Comparison of ENCODE assay signal across 8 cellular contexts in genomic region chr4:164937576-164938270, GRCh38. TPM values are rescaled to one million over a fixed set of nuclear protein-coding genes. Genes with fewer than 3 reads are reported as not detected.
DNase-seq lines count a peak whose midpoint lies in the region; ATAC-seq and TF ChIP-seq lines count a peak whose summit lies in the region.

No MANE protein-coding gene starts in this region.

- intact Hi-C loops in testis (cut with DNase I; ENCODE audit: low total_unique reads) (no loop called here), esophagus muscularis mucosa (cut with DNase I) (no loop called here)

- TF ChIP-seq EP300 in esophagus muscularis mucosa (IDR thresholded peaks at IDR 0.05) = no peak

- H3K27ac ChIP-seq in testis (no peak overlapping the region), esophagus muscularis mucosa (replicated peaks in 1 of 4) (no peak overlapping the region)

- no peaks in the 10 kb centered on the region for H3K9me3 ChIP-seq in testis
- H3K9me3 ChIP-seq in esophagus muscularis mucosa = no peaks in the 10 kb centered on the region

- peak; percentile 51 for TF ChIP-seq CTCF in choroid plexus epithelial cell (conservative IDR thresholded peaks at IDR 0.05; ENCODE audit: low read depth, low read length)
- no peak for TF ChIP-seq CTCF in testis (IDR thresholded peaks at IDR 0.05)
- TF ChIP-seq CTCF in esophagus muscularis mucosa (IDR thresholded peaks at IDR 0.05) = no peak

- DNase-seq in AG08395 (ENCODE audit: low spot score) (peak; percentile 22), choroid plexus epithelial cell (ENCODE audit: low read depth) (peak; percentile 70), testis (peak; percentile 81), HT-29 (ENCODE audit: low spot score) (no peak), KBM-7 (no peak), esophagus muscularis mucosa (ENCODE audit: extremely low spot score) (no peak)

- H3K36me3 ChIP-seq in testis (ENCODE audit: low read depth, missing control alignments) (no peaks in the 10 kb centered on the region), esophagus muscularis mucosa (no peaks in the 10 kb centered on the region)

- H3K4me3 ChIP-seq in choroid plexus epithelial cell (ENCODE audit: low read depth, low read length) (no peak overlapping the region), testis (no peak overlapping the region), esophagus muscularis mucosa (no peak overlapping the region)

- ATAC-seq in GM19395 (IDR thresholded peaks at IDR 0.05; ENCODE audit: unreplicated experiment) (peak; percentile 52), HG03342 (IDR thresholded peaks at IDR 0.05; ENCODE audit: unreplicated experiment) (peak; percentile 58)

- in situ Hi-C loops in KBM-7 (cut with MboI; ENCODE audit: low pct_unique_long_range_greater_than_20kb, low sequenced_read_pairs) = no loop called here

- no peaks in the 10 kb centered on the region for H3K4me1 ChIP-seq in testis
- H3K4me1 ChIP-seq in esophagus muscularis mucosa = no peaks in the 10 kb centered on the region

- H3K27me3 ChIP-seq in testis (no peaks in the 10 kb centered on the region), esophagus muscularis mucosa (peaks cover 0 to 24% (median 0%) of the 10 kb centered on the region in 4 donors)

- TF ChIP-seq POLR2A in testis (IDR thresholded peaks at IDR 0.05) = no peak
- no peak for TF ChIP-seq POLR2A in esophagus muscularis mucosa (IDR thresholded peaks at IDR 0.05; ENCODE audit: low read depth)

RNA-seq across cellular contexts. Expression of gene TRIM61, which starts 39.7 kb away (rescaled TPM):
- total RNA-seq in testis (1 to 10 TPM; 4.5 to 4.9 TPM), esophagus muscularis mucosa (1 to 10 TPM in 1 of 4 donors, under 1 TPM in 2, not detected in 1; 0.33 to 1.2 (median 0.46) TPM)
- polyA plus RNA-seq in testis (ENCODE audit: insufficient read depth, low read depth, low replicate concordance) = 12.9 TPM
- total RNA-seq in HT-29 (2014; rRNA removed; shearing (Covaris generic)) = not detected in 2 replicates

Comparison
In these comparisons a context has a peak if more than half of its experiments do, and no peak if none do; other contexts are left out.
1. DNase-seq: peak in AG08395 (single experiment), choroid plexus epithelial cell (single experiment) and testis (single experiment); none in HT-29 (single experiment), KBM-7 (single experiment) and esophagus muscularis mucosa (single experiment).